ENCODE assay signal across 10 cellular contexts in genomic region chr6:106972500-106972899, GRCh38. TPM values are rescaled to one million over a fixed set of nuclear protein-coding genes. Genes with fewer than 3 reads are reported as not detected.
A peak's percentile ranks its signal among the peaks of the same experiment; 100 is the strongest.
DNase-seq lines count a peak whose midpoint lies in the region; ATAC-seq and TF ChIP-seq lines count a peak whose summit lies in the region.
"Had no signal": no experiment of that assay in that cellular context is flagged by ENCODE, and none has a peak within 500 bp of the region (broad histone marks: within the 10 kb centered on the region; RNA-seq: fewer than 3 reads in every experiment).

No MANE protein-coding gene starts in this region.

- H3K9me3 Mint-ChIP-seq in activated T-helper 17 cell treated with anti-CD3 and anti-CD28 coated beads, Interleukin-2, amount 50 U/mL, for 72 hours = no peaks in the 10 kb centered on the region
- H3K9me3 Mint-ChIP-seq in mesothelial cell of epicardium = peaks cover 5% of the 10 kb centered on the region
- H3K9me3 Mint-ChIP-seq in activated naive CD4-positive, alpha-beta T cell treated with anti-CD3 and anti-CD28 coated beads for 36 hours = no peaks in the 10 kb centered on the region

- H3K36me3 Mint-ChIP-seq in activated T-helper 17 cell treated with anti-CD3 and anti-CD28 coated beads, Interleukin-2, amount 50 U/mL, for 72 hours (ENCODE audit: low read depth) = no peaks in the 10 kb centered on the region
- H3K36me3 Mint-ChIP-seq in mesothelial cell of epicardium = peaks cover 27% of the 10 kb centered on the region
- no peaks in the 10 kb centered on the region for H3K36me3 Mint-ChIP-seq in activated naive CD4-positive, alpha-beta T cell treated with anti-CD3 and anti-CD28 coated beads for 36 hours (ENCODE audit: low read depth)

- no peaks in the 10 kb centered on the region for H3K4me1 Mint-ChIP-seq in activated T-helper 17 cell treated with anti-CD3 and anti-CD28 coated beads, Interleukin-2, amount 50 U/mL, for 72 hours
- H3K4me1 Mint-ChIP-seq in mesothelial cell of epicardium = peaks cover 23% of the 10 kb centered on the region
- peaks cover 8% of the 10 kb centered on the region for H3K4me1 Mint-ChIP-seq in activated naive CD4-positive, alpha-beta T cell treated with anti-CD3 and anti-CD28 coated beads for 36 hours (ENCODE audit: low read depth)

- peak overlapping the region; percentile 63 for H3K4me3 Mint-ChIP-seq in activated T-helper 17 cell treated with anti-CD3 and anti-CD28 coated beads, Interleukin-2, amount 50 U/mL, for 72 hours
- peak overlapping the region; percentile 97 for H3K4me3 Mint-ChIP-seq in mesothelial cell of epicardium
- H3K4me3 Mint-ChIP-seq in activated naive CD4-positive, alpha-beta T cell treated with anti-CD3 and anti-CD28 coated beads for 36 hours = no peak overlapping the region

- H3K27me3 Mint-ChIP-seq in activated T-helper 17 cell treated with anti-CD3 and anti-CD28 coated beads, Interleukin-2, amount 50 U/mL, for 72 hours = peaks cover 45% of the 10 kb centered on the region
- H3K27me3 Mint-ChIP-seq in mesothelial cell of epicardium (ENCODE audit: low read depth) = peaks cover 5% of the 10 kb centered on the region
- H3K27me3 Mint-ChIP-seq in activated naive CD4-positive, alpha-beta T cell treated with anti-CD3 and anti-CD28 coated beads for 36 hours (ENCODE audit: low read depth) = peaks cover 43% of the 10 kb centered on the region

- H3K27ac Mint-ChIP-seq in activated T-helper 17 cell treated with anti-CD3 and anti-CD28 coated beads, Interleukin-2, amount 50 U/mL, for 72 hours = no peak overlapping the region
- peak overlapping the region; percentile 96 for H3K27ac Mint-ChIP-seq in mesothelial cell of epicardium
- H3K27ac Mint-ChIP-seq in activated naive CD4-positive, alpha-beta T cell treated with anti-CD3 and anti-CD28 coated beads for 36 hours = no peak overlapping the region

- CTCF ChIA-PET in activated naive CD4-positive, alpha-beta T cell treated with anti-CD3 and anti-CD28 coated beads for 36 hours (lab: Charles Lee) = no interaction called here

- TF ChIP-seq CTCF in mesothelial cell of epicardium (IDR thresholded peaks at IDR 0.05; ENCODE audit: unreplicated experiment) = no peak

- peak; percentile 44 for DNase-seq in COLO668 (lab: John Stamatoyannopoulos, UW; ENCODE audit: unreplicated experiment)
- DNase-seq in NCI-H1092 (lab: John Stamatoyannopoulos, UW) = peak; percentile 58
- no peak for DNase-seq in mesothelial cell of epicardium (ENCODE audit: low spot score in 2 of 2, unreplicated experiment in 2 of 2)
- DNase-seq in activated naive CD4-positive, alpha-beta T cell treated with anti-CD3 and anti-CD28 coated beads for 36 hours = no peak
- DNase-seq in left cardiac atrium = no peak
- DNase-seq: SW 1271, testis had no signal

- intact Hi-C loops in activated naive CD4-positive, alpha-beta T cell treated with anti-CD3 and anti-CD28 coated beads for 36 hours (cut with micrococcal nuclease) = loop anchor here (10.0 kb wide), 1 partner anchor 608 kb away; the partner anchor contains the start of gene CRYBG1
- intact Hi-C loops in left cardiac atrium (cut with DNase I) = no loop called here

- no peak for ATAC-seq in activated T-helper 17 cell treated with anti-CD3 and anti-CD28 coated beads, Interleukin-2, amount 50 U/mL, for 72 hours (replicated peaks)
- ATAC-seq in HG03139 (IDR thresholded peaks at IDR 0.05; ENCODE audit: unreplicated experiment) (no peak), left cardiac atrium (no peak), GM21737 (IDR thresholded peaks at IDR 0.05; ENCODE audit: unreplicated experiment) (no peak)

RNA-seq across cellular contexts. Expression of gene CD24, which starts 2.0 kb away (rescaled TPM):
- not detected for total RNA-seq in activated T-helper 17 cell treated with anti-CD3 and anti-CD28 coated beads, Interleukin-2, amount 50 U/mL, for 72 hours
- 377 to 390 TPM (median 382 TPM) in 3 replicates for total RNA-seq in mesothelial cell of epicardium
- under 1 TPM in 1 of 2 experiments, not detected in 1; 0.30 TPM for total RNA-seq in activated naive CD4-positive, alpha-beta T cell treated with anti-CD3 and anti-CD28 coated beads for 36 hours
- total RNA-seq in left cardiac atrium = under 1 TPM; 0.47 to 0.80 TPM

RNA-seq across cellular contexts. Expression of gene MTRES1, which starts 55.5 kb away (rescaled TPM):
- 10 to 100 TPM; 14.3 to 22.3 TPM for total RNA-seq in activated T-helper 17 cell treated with anti-CD3 and anti-CD28 coated beads, Interleukin-2, amount 50 U/mL, for 72 hours
- total RNA-seq in mesothelial cell of epicardium (16.6 to 18.7 TPM (median 17.3 TPM) in 3 replicates), left cardiac atrium (10 to 100 TPM; 21.7 to 29.6 TPM)
- total RNA-seq in activated naive CD4-positive, alpha-beta T cell treated with anti-CD3 and anti-CD28 coated beads for 36 hours = 10 to 100 TPM in 1 of 2 experiments, 1 to 10 TPM in 1; 8.3 to 12.3 TPM

Comparison
In these comparisons a context has a peak if more than half of its experiments do, and no peak if none do; other contexts are left out.
1. DNase-seq: peak in COLO668 (single experiment) and NCI-H1092 (single experiment); none in mesothelial cell of epicardium (0 of 2), activated naive CD4-positive, alpha-beta T cell treated with anti-CD3 and anti-CD28 coated beads for 36 hours (single experiment) and left cardiac atrium (single experiment).
2. RNA of gene CD24, which starts 2.0 kb away (total RNA-seq): 377 to 390 TPM in mesothelial cell of epicardium; 0.47 to 0.80 TPM in left cardiac atrium, not detected in activated T-helper 17 cell treated with anti-CD3 and anti-CD28 coated beads, Interleukin-2, amount 50 U/mL, for 72 hours and 0.30 TPM in activated naive CD4-positive, alpha-beta T cell treated with anti-CD3 and anti-CD28 coated beads for 36 hours; every median in the first group is over 100 times any median in the second.